16 cellular contexts compared by ENCODE assay signal in genomic region chr2:7868836-7869235, GRCh38.
DNase-seq lines count a peak whose midpoint lies in the region; ATAC-seq and TF ChIP-seq lines count a peak whose summit lies in the region.
"Had no signal": no experiment of that assay in that cellular context is flagged by ENCODE, and none has a peak within 500 bp of the region (broad histone marks: within the 10 kb centered on the region; RNA-seq: fewer than 3 reads in every experiment).

No MANE protein-coding gene starts in this region.

- no peak overlapping the region for H3K4me3 Mint-ChIP-seq in endodermal cell
- no peak overlapping the region for H3K4me3 Mint-ChIP-seq in progenitor cell of endocrine pancreas (ENCODE audit: low read depth)
- no peak overlapping the region for H3K4me3 Mint-ChIP-seq in stimulated activated naive B cell treated with anti-CD40 and anti-IgM and Interleukin-4, amounts not matched to agents 10 μg/mL and 1 μg/mL and 100 μg/mL, for 72 hours
- H3K4me3 Mint-ChIP-seq: CD4-positive, alpha-beta T cell; HFFc6; IgD-negative memory B cell had no signal

- H3K79me2 ChIP-seq in DND-41 (ENCODE audit: insufficient read depth, low read length) (no peaks in the 10 kb centered on the region), Karpas-422 (ENCODE audit: low read length) (no peaks in the 10 kb centered on the region)

- 52 to 83% methylated on average over 4 to 6 of the region's 6 CpGs for WGBS in endodermal cell (ENCODE audit: insufficient coverage in 1 of 2, insufficient read length in 1 of 2), 2 experiments

- no peaks in the 10 kb centered on the region for H3K9me2 ChIP-seq in Karpas-422 (replicated peaks; ENCODE audit: insufficient read depth, low read length)

- H3K4me1 Mint-ChIP-seq in endodermal cell, result peaks cover 25% of the 10 kb centered on the region
- no peaks in the 10 kb centered on the region for H3K4me1 Mint-ChIP-seq in progenitor cell of endocrine pancreas (ENCODE audit: low read depth)
- no peaks in the 10 kb centered on the region for H3K4me1 Mint-ChIP-seq in stimulated activated naive B cell treated with anti-CD40 and anti-IgM and Interleukin-4, amounts not matched to agents 10 μg/mL and 1 μg/mL and 100 μg/mL, for 72 hours
- H3K4me1 Mint-ChIP-seq: IgD-negative memory B cell had no signal

- H3K9me3 ChIP-seq in DND-41 (ENCODE audit: insufficient read depth, low read length, severe bottlenecking) (no peaks in the 10 kb centered on the region), Karpas-422 (ENCODE audit: low read length) (no peaks in the 10 kb centered on the region), endodermal cell (ENCODE audit: control insufficient read depth, low read length) (no peaks in the 10 kb centered on the region)

- H3K4me2 ChIP-seq in DND-41 (ENCODE audit: insufficient read depth, low read length) (no peak overlapping the region), Karpas-422 (ENCODE audit: low read depth, low read length, poor library complexity, severe bottlenecking) (peak overlapping the region; percentile 42)
- H3K4me2 ChIP-seq: KMS-11 had no signal

- H4K20me1 ChIP-seq in DND-41 (ENCODE audit: insufficient read depth, low read length) (no peaks in the 10 kb centered on the region), Karpas-422 (ENCODE audit: insufficient read depth, low read depth, low read length) (no peaks in the 10 kb centered on the region)

- H3K27ac ChIP-seq in DND-41 (ENCODE audit: low read length) (0 out of 2 replicates have a peak overlapping the region, but pooled peaks have one; percentile 12), Karpas-422 (ENCODE audit: low read length) (peak overlapping the region; percentile 71), endodermal cell (ENCODE audit: low read depth, low read length) (no peak overlapping the region)
- H3K27ac ChIP-seq: KMS-11 had no signal

- no peak overlapping the region for H2AFZ ChIP-seq in DND-41 (ENCODE audit: low read depth, low read length)
- no peak overlapping the region for H2AFZ ChIP-seq in Karpas-422 (ENCODE audit: low read length)

- no peak for TF ChIP-seq CTCF in DND-41 (IDR thresholded peaks at IDR 0.05; ENCODE audit: borderline replicate concordance, extremely low read depth, low read length, poor library complexity, severe bottlenecking)
- TF ChIP-seq CTCF in endodermal cell (conservative IDR thresholded peaks at IDR 0.05), result no peak
- TF ChIP-seq CTCF in progenitor cell of endocrine pancreas (IDR thresholded peaks at IDR 0.05; ENCODE audit: unreplicated experiment), result no peak

- H3K4me3 ChIP-seq in DND-41 (ENCODE audit: low read depth in 1 of 2, low read length in 2 of 2) (no peak overlapping the region), Karpas-422 (ENCODE audit: low read length) (no peak overlapping the region), endodermal cell (ENCODE audit: low read length) (no peak overlapping the region)

- DNase-seq in DND-41 (no peak), Karpas-422 (no peak), endodermal cell (peak; percentile 53), progenitor cell of endocrine pancreas (ENCODE audit: low spot score, unreplicated experiment) (no peak), NCI-H69 (lab: John Stamatoyannopoulos, UW) (no peak), NOMO-1 treated with dmso at 0.1 percent for 144 hours (lab: John Stamatoyannopoulos, UW; ENCODE audit: unreplicated experiment) (no peak)
- DNase-seq in stimulated activated naive B cell treated with anti-CD40 and anti-IgM and Interleukin-4, amounts not matched to agents 10 μg/mL and 1 μg/mL and 100 μg/mL, for 72 hours, result no peak
- DNase-seq: ACHN; C1 segment of cervical spinal cord; CD4-positive, alpha-beta T cell; DMS79; GDM1; HCEC 1CT; HFFc6 had no signal

- H3K9ac ChIP-seq in DND-41 (ENCODE audit: low read depth, low read length), result no peak overlapping the region
- no peak overlapping the region for H3K9ac ChIP-seq in Karpas-422 (ENCODE audit: low read length)
- H3K9ac ChIP-seq in endodermal cell (ENCODE audit: extremely low read depth, low read length, poor library complexity, severe bottlenecking), result no peak overlapping the region
- H3K9ac ChIP-seq: KMS-11 had no signal

- no peak for ATAC-seq in DND-41 (ENCODE audit: insufficient read depth, low read depth)
- no peak for ATAC-seq in stimulated activated naive B cell treated with anti-CD40 and anti-IgM and Interleukin-4, amounts not matched to agents 10 μg/mL and 1 μg/mL and 100 μg/mL, for 72 hours (replicated peaks)

- H3K36me3 ChIP-seq in DND-41 (ENCODE audit: insufficient read depth, low read length), result no peaks in the 10 kb centered on the region
- no peaks in the 10 kb centered on the region for H3K36me3 ChIP-seq in Karpas-422 (ENCODE audit: insufficient read depth, low read length)
- no peaks in the 10 kb centered on the region for H3K36me3 ChIP-seq in endodermal cell (ENCODE audit: control insufficient read depth, insufficient read depth, low read length)

- H3K27me3 Mint-ChIP-seq in endodermal cell (ENCODE audit: insufficient read depth) (peaks cover 20% of the 10 kb centered on the region), progenitor cell of endocrine pancreas (peaks cover 25% of the 10 kb centered on the region)
- H3K27me3 Mint-ChIP-seq in stimulated activated naive B cell treated with anti-CD40 and anti-IgM and Interleukin-4, amounts not matched to agents 10 μg/mL and 1 μg/mL and 100 μg/mL, for 72 hours, result no peaks in the 10 kb centered on the region
- H3K27me3 Mint-ChIP-seq: CD4-positive, alpha-beta T cell had no signal

- H3K27me3 ChIP-seq in DND-41 (ENCODE audit: insufficient read depth, low read length, poor library complexity) (no peaks in the 10 kb centered on the region), Karpas-422 (ENCODE audit: low read length) (no peaks in the 10 kb centered on the region), endodermal cell (ENCODE audit: control insufficient read depth, insufficient read depth, low read length, poor library complexity, severe bottlenecking) (peaks cover 48% of the 10 kb centered on the region)

- H3K4me1 ChIP-seq in DND-41 (ENCODE audit: insufficient read depth, low read length) (peaks cover 26% of the 10 kb centered on the region), Karpas-422 (ENCODE audit: low read length) (peaks cover 34% of the 10 kb centered on the region), endodermal cell (ENCODE audit: control insufficient read depth, insufficient read depth, low read length) (peaks cover 9% of the 10 kb centered on the region)

- H3K9me3 Mint-ChIP-seq in endodermal cell (no peaks in the 10 kb centered on the region), progenitor cell of endocrine pancreas (ENCODE audit: low read depth) (no peaks in the 10 kb centered on the region)
- H3K9me3 Mint-ChIP-seq in stimulated activated naive B cell treated with anti-CD40 and anti-IgM and Interleukin-4, amounts not matched to agents 10 μg/mL and 1 μg/mL and 100 μg/mL, for 72 hours, result no peaks in the 10 kb centered on the region
- H3K9me3 Mint-ChIP-seq: CD4-positive, alpha-beta T cell; HFFc6 had no signal

- H3K36me3 Mint-ChIP-seq in endodermal cell (ENCODE audit: low read depth), result peaks cover 5% of the 10 kb centered on the region
- no peaks in the 10 kb centered on the region for H3K36me3 Mint-ChIP-seq in progenitor cell of endocrine pancreas (ENCODE audit: insufficient read depth)
- H3K36me3 Mint-ChIP-seq in stimulated activated naive B cell treated with anti-CD40 and anti-IgM and Interleukin-4, amounts not matched to agents 10 μg/mL and 1 μg/mL and 100 μg/mL, for 72 hours, result no peaks in the 10 kb centered on the region
- H3K36me3 Mint-ChIP-seq: IgD-negative memory B cell had no signal

- peak overlapping the region; percentile 50 for H3K27ac Mint-ChIP-seq in endodermal cell
- H3K27ac Mint-ChIP-seq in progenitor cell of endocrine pancreas, result peak overlapping the region; percentile 26
- H3K27ac Mint-ChIP-seq in stimulated activated naive B cell treated with anti-CD40 and anti-IgM and Interleukin-4, amounts not matched to agents 10 μg/mL and 1 μg/mL and 100 μg/mL, for 72 hours, result no peak overlapping the region
- H3K27ac Mint-ChIP-seq: CD4-positive, alpha-beta T cell; HFFc6; IgD-negative memory B cell had no signal
